14 cellular contexts compared by ENCODE assay signal in the genomic region with DNA sequence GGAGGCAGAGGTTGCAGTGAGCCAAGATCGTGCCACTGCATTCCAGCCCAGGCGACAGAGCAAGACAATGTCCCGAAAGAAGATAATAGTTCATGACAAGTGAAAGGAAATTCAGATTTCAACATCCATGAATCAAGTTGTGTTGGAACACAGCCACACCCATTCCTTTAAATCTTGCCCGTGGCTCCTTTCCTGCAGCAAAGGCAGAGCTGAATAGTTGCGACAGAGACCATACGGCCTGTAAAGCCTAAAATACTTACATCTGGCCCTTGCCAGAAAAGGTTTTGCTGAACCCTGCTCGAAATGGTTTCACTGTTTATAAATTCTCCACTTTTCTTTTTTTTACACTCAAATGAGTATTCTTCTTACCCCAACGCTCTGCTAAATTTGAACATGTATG. TPM values are rescaled to one million over a fixed set of nuclear protein-coding genes. Genes with fewer than 3 reads are reported as not detected.
DNase-seq lines count a peak whose midpoint lies in the region; ATAC-seq and TF ChIP-seq lines count a peak whose summit lies in the region.
"Had no signal": no experiment of that assay in that cellular context is flagged by ENCODE, and none has a peak within 500 bp of the region (broad histone marks: within the 10 kb centered on the region; RNA-seq: fewer than 3 reads in every experiment).

No MANE protein-coding gene starts in this region.

- H3K27ac ChIP-seq in RWPE1 (peak overlapping the region; percentile 89), tibial artery (peak overlapping the region; percentile 12 to 67)
- H3K27ac ChIP-seq: skin epidermis, thoracic aorta had no signal

- intact Hi-C loops in tibial artery (cut with DNase I; ENCODE audit: low total_unique reads), result no loop called here

- peaks cover 3 to 80% (median 20%) of the 10 kb centered on the region in 4 donors for H3K4me1 ChIP-seq in tibial artery

- H3K9me3 Mint-ChIP-seq in chondrocyte (ENCODE audit: low read depth), result no peaks in the 10 kb centered on the region

- H3K36me3 ChIP-seq in tibial artery, result no peaks in the 10 kb centered on the region
- H3K36me3 ChIP-seq: thoracic aorta had no signal

- H3K4me3 ChIP-seq in tibial artery, result no peak overlapping the region
- H3K4me3 ChIP-seq: skin epidermis, thoracic aorta had no signal

- H3K9me3 ChIP-seq in tibial artery, result no peaks in the 10 kb centered on the region
- H3K9me3 ChIP-seq: thoracic aorta had no signal

- peaks cover 14% of the 10 kb centered on the region for H3K4me1 Mint-ChIP-seq in chondrocyte (ENCODE audit: low read depth)

- no peak overlapping the region for H3K27ac Mint-ChIP-seq in chondrocyte (ENCODE audit: unreplicated experiment)

- H3K27me3 Mint-ChIP-seq in chondrocyte (ENCODE audit: low read depth), result peaks cover 9% of the 10 kb centered on the region

- POLR2A ChIA-PET in RWPE1 (lab: Yijun Ruan, JAX; ENCODE audit: low non-redundant PET), result no interaction called here

- ATAC-seq in GM21723 (IDR thresholded peaks at IDR 0.05; ENCODE audit: unreplicated experiment), result no peak

- TF ChIP-seq CTCF in RWPE1 (conservative IDR thresholded peaks at IDR 0.05; ENCODE audit: low read depth), result no peak
- TF ChIP-seq CTCF in tibial artery (IDR thresholded peaks at IDR 0.05), result no peak
- TF ChIP-seq CTCF in chondrocyte (IDR thresholded peaks at IDR 0.05), result no peak

- H3K27me3 ChIP-seq in tibial artery, result no peaks in the 10 kb centered on the region

- CTCF ChIA-PET in RWPE1 (lab: Yijun Ruan, JAX), result interaction anchor here (0.6 to 2.0 kb wide), 2 partner anchors 17 to 20 kb away, joined by 3 to 9 read pairs; no protein-coding TSS in a partner anchor

- H3K36me3 Mint-ChIP-seq in chondrocyte (ENCODE audit: low read depth), result no peaks in the 10 kb centered on the region

- no peak overlapping the region for H3K4me3 Mint-ChIP-seq in chondrocyte (ENCODE audit: unreplicated experiment)

- DNase-seq in H4 (ENCODE audit: low spot score), result peak; percentile 72
- DNase-seq in RWPE1 (ENCODE audit: low spot score), result peak; percentile 62
- DNase-seq in fibroblast of peridontal ligament (ENCODE audit: extremely low read depth), result peak; percentile 95
- peak in 1 of 2 donors; percentile 78 for DNase-seq in tibial artery
- DNase-seq in hippocampal formation (lab: John Stamatoyannopoulos, UW), result no peak
- DNase-seq in chondrocyte (ENCODE audit: low spot score), result no peak
- no peak for DNase-seq in NCI-H1092 (lab: John Stamatoyannopoulos, UW)
- DNase-seq: activated gamma-delta T cell, caudate nucleus, NCI-H1694, NCI-H82 had no signal

RNA-seq across cellular contexts. Expression of a gene that starts 17.8 kb away (rescaled TPM):
- total RNA-seq in H4 (2014; rRNA removed; shearing (Covaris generic)), result 18.8 and 24.0 TPM in 2 replicates
- 27.7 to 31.2 TPM (median 28.2 TPM) in 3 replicates for total RNA-seq in chondrocyte

RNA-seq across cellular contexts. Expression of a gene that starts 51.2 kb away (rescaled TPM):
- total RNA-seq in H4 (2014; rRNA removed; shearing (Covaris generic)), result 8.9 and 9.1 TPM in 2 replicates
- total RNA-seq in chondrocyte, result 14.5 to 18.1 TPM (median 16.7 TPM) in 3 replicates

RNA-seq across cellular contexts. Expression of a gene that starts 51.6 kb away (rescaled TPM):
- total RNA-seq in H4 (2014; rRNA removed; shearing (Covaris generic)), result 22.7 and 28.7 TPM in 2 replicates
- total RNA-seq in chondrocyte, result 13.1 to 15.2 TPM (median 14.9 TPM) in 3 replicates

Comparison
In these comparisons a context has a peak if more than half of its experiments do, and no peak if none do; other contexts are left out.
1. DNase-seq: peak in H4 (single experiment), RWPE1 (single experiment) and fibroblast of peridontal ligament (single experiment); none in hippocampal formation (0 of 2), chondrocyte (single experiment) and NCI-H1092 (single experiment).